ENCODE assay signal across 9 cellular contexts in the genomic region with DNA sequence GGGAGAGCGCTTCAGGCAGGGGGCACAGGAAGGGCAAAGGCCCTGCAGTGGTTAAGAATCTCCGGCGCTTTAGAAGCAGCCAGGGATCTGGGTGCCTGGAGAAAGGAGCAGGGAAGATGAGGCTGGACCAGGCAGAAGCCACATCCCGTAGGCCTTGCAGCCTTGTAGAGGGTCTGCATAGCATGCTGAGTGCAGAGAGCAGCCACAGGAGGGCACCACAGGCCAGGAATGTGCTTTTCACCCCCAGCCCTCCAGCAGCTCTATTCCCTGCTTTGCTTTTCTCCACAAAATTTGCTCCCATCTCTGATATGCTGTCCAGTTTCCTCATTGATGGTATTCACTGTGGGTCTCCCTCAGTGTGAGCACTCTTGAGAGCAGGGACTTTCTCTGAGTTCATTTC. TPM values are rescaled to one million over a fixed set of nuclear protein-coding genes. Genes with fewer than 3 reads are reported as not detected.
DNase-seq lines count a peak whose midpoint lies in the region; ATAC-seq and TF ChIP-seq lines count a peak whose summit lies in the region.
"Had no signal": no experiment of that assay in that cellular context is flagged by ENCODE, and none has a peak within 500 bp of the region (broad histone marks: within the 10 kb centered on the region; RNA-seq: fewer than 3 reads in every experiment).

No MANE protein-coding gene starts in this region.

- peak in 1 of 3 experiments; percentile 32 for TF ChIP-seq CTCF in ascending aorta (IDR thresholded peaks at IDR 0.05)

- no peaks in the 10 kb centered on the region for H3K36me3 ChIP-seq in ascending aorta

- H3K9me3 ChIP-seq in right cardiac atrium (ENCODE audit: control insufficient read depth, low read length), result no peaks in the 10 kb centered on the region
- H3K9me3 ChIP-seq in ascending aorta, result no peaks in the 10 kb centered on the region

- H3K27ac ChIP-seq in angular gyrus (ENCODE audit: low read depth, low read length) (peak overlapping the region; percentile 27), right cardiac atrium (ENCODE audit: low read length) (no peak overlapping the region), ascending aorta (no peak overlapping the region)

- WGBS in right cardiac atrium, result 71% methylated on average over 4 of the region's 4 CpGs

- H3K4me3 ChIP-seq in right cardiac atrium (ENCODE audit: low read length) (no peak overlapping the region), ascending aorta (no peak overlapping the region)
- H3K4me3 ChIP-seq: lung had no signal

- ATAC-seq in right cardiac atrium (peak; percentile 67 to 73), GM18498 (IDR thresholded peaks at IDR 0.05; ENCODE audit: unreplicated experiment) (no peak)

- H3K4me1 ChIP-seq in right cardiac atrium (ENCODE audit: control insufficient read depth, insufficient read depth, low read length) (no peaks in the 10 kb centered on the region), ascending aorta (peaks cover 0 to 2% of the 10 kb centered on the region in 2 donors)

- H3K27me3 ChIP-seq in right cardiac atrium (ENCODE audit: control insufficient read depth, insufficient read depth), result no peaks in the 10 kb centered on the region
- H3K27me3 ChIP-seq in ascending aorta, result no peaks in the 10 kb centered on the region

- DNase-seq in GM04504 (ENCODE audit: low read depth), result peak; percentile 28
- peak; percentile 25 for DNase-seq in MV-4-11 (lab: John Stamatoyannopoulos, UW)
- DNase-seq in right cardiac atrium, result peak; percentile 31 to 75 (median 70)
- peak; percentile 13 for DNase-seq in stimulated activated CD4-positive, alpha-beta T cell treated with anti-CD3 and anti-CD28 coated beads, Interleukin-1b, Interleukin-23, amount 100 ng/mL, for 48 hours
- DNase-seq in NCI-H774 (lab: John Stamatoyannopoulos, UW), result no peak
- DNase-seq in ascending aorta (ENCODE audit: low spot score in 2 of 2), result no peak

- intact Hi-C loops in right cardiac atrium (cut with DNase I), result loop anchor here in 2 of 4 donors (5.0 to 10.0 kb wide), 4 partner anchors 52 to 112 kb away; partner anchors contain the start of genes OVOL3 (in 2 of the 2), POLR2I (in 2 of the 2) and TBCB (in 1 of the 2)
- intact Hi-C loops in ascending aorta (cut with DNase I), result no loop called here

RNA-seq across cellular contexts. Expression of gene WDR62, which starts 5.7 kb away (rescaled TPM):
- total RNA-seq in right cardiac atrium (10 to 100 TPM in 1 of 4 donors, 1 to 10 TPM in 3; 2.8 to 16.3 (median 8.0) TPM), ascending aorta (not detected)
- polyA plus RNA-seq in right cardiac atrium, result 10.6 TPM

RNA-seq across cellular contexts. Expression of gene THAP8, which starts 6.3 kb away (rescaled TPM):
- 1 to 10 TPM; 1.6 to 4.5 (median 3.9) TPM for total RNA-seq in right cardiac atrium
- 6.6 TPM for polyA plus RNA-seq in right cardiac atrium
- not detected for total RNA-seq in ascending aorta

RNA-seq across cellular contexts. Expression of gene CLIP3, which starts 27.8 kb away (rescaled TPM):
- 10 to 100 TPM in 3 of 4 donors, 1 to 10 TPM in 1; 8.7 to 11.3 (median 10.3) TPM for total RNA-seq in right cardiac atrium
- polyA plus RNA-seq in right cardiac atrium, result 4.8 TPM
- 43.2 TPM for total RNA-seq in ascending aorta

RNA-seq across cellular contexts. Expression of gene ALKBH6, which starts 46.4 kb away (rescaled TPM):
- total RNA-seq in right cardiac atrium (10 to 100 TPM in 3 of 4 donors, 1 to 10 TPM in 1; 8.8 to 16.3 (median 12.0) TPM), ascending aorta (35.3 TPM)
- 18.0 TPM for polyA plus RNA-seq in right cardiac atrium

RNA-seq across cellular contexts. Expression of gene OVOL3, which starts 50.5 kb away (rescaled TPM):
- not detected for total RNA-seq in right cardiac atrium
- not detected for polyA plus RNA-seq in right cardiac atrium
- not detected for total RNA-seq in ascending aorta
- total RNA-seq: lung had no signal
- polyA plus RNA-seq: lung had no signal

Comparison
In these comparisons a context has a peak if more than half of its experiments do, and no peak if none do; other contexts are left out.
1. DNase-seq: peak in GM04504 (single experiment), MV-4-11 (single experiment), right cardiac atrium (3 of 3) and stimulated activated CD4-positive, alpha-beta T cell treated with anti-CD3 and anti-CD28 coated beads, Interleukin-1b, Interleukin-23, amount 100 ng/mL, for 48 hours (single experiment); none in NCI-H774 (single experiment) and ascending aorta (0 of 2).